ENCODE assay signal across 18 cellular contexts in the genomic region with DNA sequence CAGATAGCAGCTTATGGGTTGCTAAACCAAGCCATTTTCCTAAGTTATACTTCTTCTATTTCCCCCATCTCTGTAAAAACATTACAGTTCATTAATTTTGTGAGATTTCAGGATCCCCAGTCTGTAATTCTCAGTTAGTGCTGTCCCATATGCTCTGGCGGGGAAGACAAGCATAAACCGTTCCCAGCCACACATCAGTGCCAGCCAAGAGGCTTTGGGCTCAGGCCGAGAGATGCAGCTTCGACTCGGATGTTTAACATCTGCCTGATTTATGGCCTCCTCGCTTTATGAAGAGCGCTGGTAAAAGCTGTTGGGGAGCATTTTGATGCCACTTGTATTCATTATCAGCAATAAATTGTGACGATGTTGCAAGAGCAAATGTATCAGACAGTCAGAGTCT.
DNase-seq lines count a peak whose midpoint lies in the region; TF ChIP-seq lines count a peak whose summit lies in the region.
"Had no signal": no experiment of that assay in that cellular context is flagged by ENCODE, and none has a peak within 500 bp of the region (broad histone marks: within the 10 kb centered on the region; RNA-seq: fewer than 3 reads in every experiment).

No MANE protein-coding gene starts in this region.

- H3K27ac ChIP-seq in tibial artery = no peak overlapping the region

- H3K27me3 ChIP-seq in tibial artery = no peaks in the 10 kb centered on the region

- no peaks in the 10 kb centered on the region for H3K9me3 ChIP-seq in tibial artery

- intact Hi-C loops in tibial artery (cut with DNase I; ENCODE audit: low total_unique reads) = no loop called here

- H3K36me3 Mint-ChIP-seq in nephron progenitor cell (ENCODE audit: low read depth) = no peaks in the 10 kb centered on the region
- no peaks in the 10 kb centered on the region for H3K36me3 Mint-ChIP-seq in activated T-cell treated with anti-CD3 and anti-CD28 coated beads, Interleukin-2, amount 50 U/mL, for 24 hours (ENCODE audit: low read depth)
- H3K36me3 Mint-ChIP-seq: IgD-negative memory B cell had no signal

- H3K4me1 ChIP-seq in tibial artery = no peaks in the 10 kb centered on the region

- no peaks in the 10 kb centered on the region for H3K4me1 Mint-ChIP-seq in nephron progenitor cell
- H3K4me1 Mint-ChIP-seq in activated T-cell treated with anti-CD3 and anti-CD28 coated beads, Interleukin-2, amount 50 U/mL, for 24 hours (ENCODE audit: low read depth) = no peaks in the 10 kb centered on the region
- H3K4me1 Mint-ChIP-seq: B cell, H9, IgD-negative memory B cell had no signal

- no peaks in the 10 kb centered on the region for H3K9me3 Mint-ChIP-seq in nephron progenitor cell
- H3K9me3 Mint-ChIP-seq in activated T-cell treated with anti-CD3 and anti-CD28 coated beads, Interleukin-2, amount 50 U/mL, for 24 hours = no peaks in the 10 kb centered on the region
- H3K9me3 Mint-ChIP-seq: H9, IgD-negative memory B cell had no signal

- H3K4me3 Mint-ChIP-seq in nephron progenitor cell = no peak overlapping the region
- no peak overlapping the region for H3K4me3 Mint-ChIP-seq in activated T-cell treated with anti-CD3 and anti-CD28 coated beads, Interleukin-2, amount 50 U/mL, for 24 hours
- H3K4me3 Mint-ChIP-seq: B cell, H9, IgD-negative memory B cell had no signal

- H3K27ac Mint-ChIP-seq in nephron progenitor cell = peak overlapping the region; percentile 39
- no peak overlapping the region for H3K27ac Mint-ChIP-seq in activated T-cell treated with anti-CD3 and anti-CD28 coated beads, Interleukin-2, amount 50 U/mL, for 24 hours
- H3K27ac Mint-ChIP-seq: B cell, H9, IgD-negative memory B cell had no signal

- H3K4me3 ChIP-seq in tibial artery = no peak overlapping the region

- no peaks in the 10 kb centered on the region for H3K36me3 ChIP-seq in tibial artery

- peaks cover 3% of the 10 kb centered on the region for H3K27me3 Mint-ChIP-seq in nephron progenitor cell (ENCODE audit: low read depth, poor library complexity)
- H3K27me3 Mint-ChIP-seq in activated T-cell treated with anti-CD3 and anti-CD28 coated beads, Interleukin-2, amount 50 U/mL, for 24 hours = no peaks in the 10 kb centered on the region
- H3K27me3 Mint-ChIP-seq: B cell had no signal

- TF ChIP-seq CTCF in nephron progenitor cell (IDR thresholded peaks at IDR 0.05) (no peak), tibial artery (IDR thresholded peaks at IDR 0.05) (no peak)

- DNase-seq in NCI-H2227 (lab: John Stamatoyannopoulos, UW; ENCODE audit: unreplicated experiment) (peak; percentile 16), NCI-H2227 treated with DMSO at 0.1 percent for 48 hours (lab: John Stamatoyannopoulos, UW) (no peak), NCI-H1694 (lab: John Stamatoyannopoulos, UW) (peak; percentile 95), NCI-H446 treated with DMSO at 0.1 percent for 48 hours (lab: John Stamatoyannopoulos, UW) (peak; percentile 52), nephron progenitor cell (no peak), mucosa of gallbladder (ENCODE audit: low spot score) (no peak), tibial artery (no peak)
- DNase-seq in activated T-cell treated with anti-CD3 and anti-CD28 coated beads, Interleukin-2, amount 50 U/mL, for 24 hours = no peak
- DNase-seq: 8988T, GF-D8, H9, Karpas-422, NCI-H1436, NCI-H2107, NCI-H82, SIG-M5 had no signal

Comparison
In these comparisons a context has a peak if more than half of its experiments do, and no peak if none do; other contexts are left out.
1. DNase-seq: peak in NCI-H2227 (single experiment), NCI-H1694 (single experiment) and NCI-H446 treated with DMSO at 0.1 percent for 48 hours (single experiment); none in NCI-H2227 treated with DMSO at 0.1 percent for 48 hours (single experiment), nephron progenitor cell (single experiment), activated T-cell treated with anti-CD3 and anti-CD28 coated beads, Interleukin-2, amount 50 U/mL, for 24 hours (single experiment), mucosa of gallbladder (single experiment) and tibial artery (0 of 2).